ENCODE assay signal across 21 cellular contexts in the genomic region with DNA sequence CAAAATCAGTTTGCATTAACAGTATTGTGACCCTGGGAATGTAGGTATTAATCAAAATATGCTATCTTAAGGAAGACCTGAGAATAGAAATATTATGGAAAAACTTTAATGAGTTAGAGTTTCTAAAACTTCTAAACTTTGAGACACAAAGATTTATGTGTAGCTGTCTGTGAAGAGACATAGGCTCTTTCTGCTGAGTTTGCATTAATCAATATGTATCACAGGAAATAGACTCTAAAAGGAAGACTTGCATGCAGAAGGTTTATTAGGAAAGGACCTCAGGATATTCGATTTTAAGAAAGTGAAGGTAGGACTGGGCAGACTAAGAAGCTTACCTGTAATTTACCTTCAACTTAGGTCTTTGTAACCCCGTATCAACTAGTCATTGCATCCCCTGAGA.
DNase-seq lines count a peak whose midpoint lies in the region; ATAC-seq, FAIRE-seq and TF ChIP-seq lines count a peak whose summit lies in the region.
"Had no signal": no experiment of that assay in that cellular context is flagged by ENCODE, and none has a peak within 500 bp of the region (broad histone marks: within the 10 kb centered on the region; RNA-seq: fewer than 3 reads in every experiment).

No MANE protein-coding gene starts in this region.

- DNase-seq in HepG2 (ENCODE audit: low spot score) (no peak), right lobe of liver (no peak), IMR-90 (no peak), H1 (ENCODE audit: low read depth in 1 of 2, low spot score in 2 of 2) (no peak), Right ventricle myocardium superior (no peak)
- DNase-seq: 8988T; AML-193; Caco-2; Calu3; CD4-positive, alpha-beta T cell; CD8-positive, alpha-beta T cell; DMS79 treated with DMSO at 0.1 percent for 48 hours; GF-D8 had no signal

- no peak overlapping the region for H4K5ac ChIP-seq in IMR-90 (ENCODE audit: low read depth, low read length)
- H4K5ac ChIP-seq in H1 (ENCODE audit: insufficient read length, low read depth, low read length), result no peak overlapping the region

- H3K9me1 ChIP-seq in IMR-90 (ENCODE audit: insufficient read depth, low read length), result no peaks in the 10 kb centered on the region

- H2BK5ac ChIP-seq in IMR-90 (ENCODE audit: low read depth, low read length, poor library complexity, severe bottlenecking) (no peak overlapping the region), H1 (ENCODE audit: low read depth, low read length) (no peak overlapping the region)

- no peaks in the 10 kb centered on the region for H3K23me2 ChIP-seq in H1 (ENCODE audit: low read depth, low read length)

- H3K18ac ChIP-seq in IMR-90 (ENCODE audit: low read depth, low read length) (no peak overlapping the region), H1 (ENCODE audit: extremely low read depth, low read length) (no peak overlapping the region)

- POLR2A ChIA-PET in HepG2 (lab: Yijun Ruan, JAX), result no interaction called here
- POLR2A ChIA-PET in IMR-90 (lab: Charles Lee; ENCODE audit: unreplicated experiment), result no interaction called here
- POLR2A ChIA-PET in H1 (lab: Charles Lee; ENCODE audit: partially characterized antibody), result no interaction called here

- no peak for TF ChIP-seq POLR2A in HepG2 (IDR thresholded peaks at IDR 0.05; ENCODE audit: insufficient read depth in 1 of 2, low read depth in 2 of 2, low read length in 2 of 2)
- no peak for TF ChIP-seq POLR2A in right lobe of liver (IDR thresholded peaks at IDR 0.05)
- no peak for TF ChIP-seq POLR2A in IMR-90 (IDR thresholded peaks at IDR 0.05; ENCODE audit: low read depth, low read length)
- TF ChIP-seq POLR2A in H1 (IDR thresholded peaks at IDR 0.05; ENCODE audit: control extremely low read depth in 1 of 2, low read depth in 2 of 2, low read length in 2 of 2), result no peak

- TF ChIP-seq EP300 in HepG2 (IDR thresholded peaks at IDR 0.05; ENCODE audit: low read depth in 2 of 2, low read length in 2 of 2), result no peak
- TF ChIP-seq EP300 in HepG2 (CRISPR knock-in tag; IDR thresholded peaks at IDR 0.05; ENCODE audit: borderline replicate concordance), result no peak
- TF ChIP-seq EP300 in H1 (IDR thresholded peaks at IDR 0.05; ENCODE audit: borderline replicate concordance in 1 of 2, low read depth in 2 of 2, low read length in 2 of 2), result no peak

- H3K4ac ChIP-seq in IMR-90 (ENCODE audit: low read depth, low read length) (no peak overlapping the region), H1 (replicated peaks; ENCODE audit: insufficient read length, low read depth, low read length) (no peak overlapping the region)

- no peak for ATAC-seq in HepG2
- ATAC-seq in right lobe of liver, result no peak
- no peak for ATAC-seq in IMR-90 (ENCODE audit: low read depth)
- no peak for ATAC-seq in Right ventricle myocardium superior (ENCODE audit: poor library complexity)
- ATAC-seq in esophagus mucosa, result no peak
- ATAC-seq: CD8-positive, alpha-beta T cell had no signal

- TF ChIP-seq CTCF in HepG2 (CRISPR knock-in tag; IDR thresholded peaks at IDR 0.05) (no peak), right lobe of liver (IDR thresholded peaks at IDR 0.05) (no peak), IMR-90 (conservative IDR thresholded peaks at IDR 0.05; ENCODE audit: low read depth, low read length) (no peak), H1 (IDR thresholded peaks at IDR 0.05; ENCODE audit: control extremely low read depth in 1 of 3, insufficient read depth in 1 of 3, low read depth in 1 of 3, low read length in 3 of 3) (no peak)

- no peak overlapping the region for H3K4me2 ChIP-seq in HepG2 (ENCODE audit: low read depth, low read length)
- H3K4me2 ChIP-seq in IMR-90 (ENCODE audit: low read depth, low read length), result no peak overlapping the region
- H3K4me2 ChIP-seq in H1 (ENCODE audit: insufficient read depth in 1 of 2, low read depth in 2 of 2, low read length in 2 of 2), result no peak overlapping the region
- H3K4me2 ChIP-seq: BLaER1 treated with 17β-estradiol and CSF1 and Interleukin-3, amounts not matched to agents 10 nM and 100 nM had no signal

- no peak for TF ChIP-seq RAD21 in HepG2 (CRISPR knock-in tag; IDR thresholded peaks at IDR 0.05)
- TF ChIP-seq RAD21 in IMR-90 (IDR thresholded peaks at IDR 0.05; ENCODE audit: low read length), result no peak
- TF ChIP-seq RAD21 in H1 (IDR thresholded peaks at IDR 0.05 in 1 of 2, conservative IDR thresholded peaks at IDR 0.05 in 1 of 2; ENCODE audit: low read depth in 2 of 2, low read length in 2 of 2), result no peak

- H4K20me1 ChIP-seq in HepG2 (ENCODE audit: insufficient read depth, low read length) (no peaks in the 10 kb centered on the region), IMR-90 (ENCODE audit: insufficient read depth, low read length) (no peaks in the 10 kb centered on the region), H1 (replicated peaks in 1 of 2; ENCODE audit: control insufficient read depth in 1 of 2, insufficient read depth in 2 of 2, low read length in 2 of 2) (no peaks in the 10 kb centered on the region)
- H4K20me1 ChIP-seq: BLaER1 treated with 17β-estradiol and CSF1 and Interleukin-3, amounts not matched to agents 10 nM and 100 nM had no signal

- no peak overlapping the region for H3K9ac ChIP-seq in HepG2 (ENCODE audit: insufficient read depth, low read depth, low read length)
- no peak overlapping the region for H3K9ac ChIP-seq in IMR-90 (ENCODE audit: low read depth, low read length)
- H3K9ac ChIP-seq in H1 (replicated peaks in 1 of 4; ENCODE audit: extremely low read depth in 1 of 4, low read depth in 3 of 4, low read length in 3 of 4), result no peak overlapping the region
- H3K9ac ChIP-seq: BLaER1 treated with 17β-estradiol and CSF1 and Interleukin-3, amounts not matched to agents 10 nM and 100 nM had no signal

- H2AK9ac ChIP-seq in IMR-90 (replicated peaks; ENCODE audit: low read depth, low read length, poor library complexity), result no peak overlapping the region

- H3K9me3 ChIP-seq in HepG2 (ENCODE audit: low read length) (peaks cover 57% of the 10 kb centered on the region), right lobe of liver (no peaks in the 10 kb centered on the region), IMR-90 (ENCODE audit: control insufficient read depth, insufficient read depth, low read length) (no peaks in the 10 kb centered on the region), H1 (ENCODE audit: insufficient read depth in 2 of 2, low read depth in 1 of 2, low read length in 1 of 2) (no peaks in the 10 kb centered on the region)
- H3K9me3 ChIP-seq: Caco-2 had no signal

- H3K36me3 ChIP-seq in HepG2 (replicated peaks in 1 of 2; ENCODE audit: control insufficient read depth in 1 of 2, insufficient read depth in 2 of 2, low read length in 2 of 2) (no peaks in the 10 kb centered on the region), right lobe of liver (no peaks in the 10 kb centered on the region), IMR-90 (ENCODE audit: control insufficient read depth, insufficient read depth, low read length) (no peaks in the 10 kb centered on the region), H1 (ENCODE audit: control insufficient read depth in 2 of 4, insufficient read depth in 4 of 4, low read length in 3 of 4) (no peaks in the 10 kb centered on the region)
- H3K36me3 ChIP-seq: BLaER1 treated with 17β-estradiol and CSF1 and Interleukin-3, amounts not matched to agents 10 nM and 100 nM had no signal

- dilution Hi-C loops in IMR-90 (cut with HindIII; ENCODE audit: low sequenced_read_pairs, unreplicated experiment), result no loop called here

- H3K27ac ChIP-seq in HepG2 (ENCODE audit: extremely low read length, insufficient read depth, low read length), result no peak overlapping the region
- no peak overlapping the region for H3K27ac ChIP-seq in right lobe of liver
- no peak overlapping the region for H3K27ac ChIP-seq in IMR-90 (ENCODE audit: insufficient read depth, low read length)
- no peak overlapping the region for H3K27ac ChIP-seq in H1 (ENCODE audit: low read depth, low read length)
- H3K27ac ChIP-seq: BLaER1 treated with 17β-estradiol and CSF1 and Interleukin-3, amounts not matched to agents 10 nM and 100 nM; C4-2B had no signal

- no peak overlapping the region for H2AK5ac ChIP-seq in IMR-90 (ENCODE audit: low read depth, low read length)
- no peak overlapping the region for H2AK5ac ChIP-seq in H1 (ENCODE audit: low read depth, low read length)

- H2BK20ac ChIP-seq in IMR-90 (ENCODE audit: low read depth, low read length), result no peak overlapping the region
- H2BK20ac ChIP-seq in H1 (ENCODE audit: low read length), result no peak overlapping the region

- intact Hi-C loops in HepG2 (cut with micrococcal nuclease; ENCODE audit: unreplicated experiment) (no loop called here), right lobe of liver (cut with DNase I) (no loop called here), IMR-90 (cut with micrococcal nuclease) (no loop called here), Right ventricle myocardium superior (cut with DNase I) (no loop called here)

- H3K79me2 ChIP-seq in HepG2 (ENCODE audit: insufficient read depth, low read length) (no peaks in the 10 kb centered on the region), H1 (ENCODE audit: control insufficient read depth in 1 of 2, insufficient read depth in 2 of 2, low read length in 2 of 2) (no peaks in the 10 kb centered on the region)

- WGBS in HepG2 (ENCODE audit: low lambda C conversion rate), result 4% methylated on average over 2 of the region's 2 CpGs
- WGBS in right lobe of liver (ENCODE audit: insufficient coverage, low coverage, low lambda C conversion rate, missing lambda C conversion rate), result 77% methylated on average over 2 of the region's 2 CpGs
- WGBS in IMR-90 (ENCODE audit: extremely low coverage in 2 of 2, insufficient read length in 1 of 2), 2 experiments, result no CpG with 5 or more reads among the region's 2 CpGs
- 86% methylated on average over 2 of the region's 2 CpGs; no CpG with 5 or more reads in 1 of the 2 experiments for WGBS in H1 (ENCODE audit: extremely low coverage in 1 of 2, insufficient coverage in 1 of 2, insufficient read length in 1 of 2, insufficient replicate concordance in 2 of 2, low coverage in 1 of 2, low lambda C conversion rate in 2 of 2, missing lambda C conversion rate in 1 of 2), 2 experiments

- H3K23ac ChIP-seq in IMR-90 (ENCODE audit: low read depth, low read length) (no peak overlapping the region), H1 (ENCODE audit: insufficient read length) (no peak overlapping the region)

- H3K4me3 ChIP-seq in HepG2 (replicated peaks in 1 of 3; ENCODE audit: insufficient read depth in 1 of 3, low read depth in 2 of 3, low read length in 3 of 3) (no peak overlapping the region), right lobe of liver (no peak overlapping the region), IMR-90 (ENCODE audit: insufficient read depth, low read depth, low read length) (no peak overlapping the region), H1 (ENCODE audit: extremely low read depth in 1 of 4, insufficient read depth in 2 of 4, low read depth in 3 of 4, low read length in 4 of 4) (no peak overlapping the region)
- H3K4me3 ChIP-seq: BLaER1 treated with 17β-estradiol and CSF1 and Interleukin-3, amounts not matched to agents 10 nM and 100 nM had no signal

- CTCF ChIA-PET in HepG2 (lab: Yijun Ruan, JAX; ENCODE audit: low intra/inter-chr PET ratio, low total read pairs) (no interaction called here), IMR-90 (lab: Yijun Ruan, JAX) (interaction anchor here (0.6 kb wide), 1 partner anchor 478 kb away, joined by 3 read pairs; no protein-coding TSS in a partner anchor), H1 (lab: Charles Lee; ENCODE audit: partially characterized antibody) (no interaction called here)

- H3K56ac ChIP-seq in IMR-90 (ENCODE audit: extremely low read depth, insufficient read depth, low read length), result no peak overlapping the region
- no peak overlapping the region for H3K56ac ChIP-seq in H1 (replicated peaks; ENCODE audit: insufficient read length, low read depth, low read length)

- no peak overlapping the region for H4K8ac ChIP-seq in IMR-90 (ENCODE audit: low read depth in 2 of 2, low read length in 2 of 2)
- H4K8ac ChIP-seq in H1 (ENCODE audit: extremely low read depth, insufficient read depth, low read length), result no peak overlapping the region

- H2BK120ac ChIP-seq in IMR-90 (ENCODE audit: low read depth, low read length) (no peak overlapping the region), H1 (replicated peaks; ENCODE audit: low read depth, low read length) (no peak overlapping the region)

- no peaks in the 10 kb centered on the region for H3K79me1 ChIP-seq in IMR-90 (ENCODE audit: low read depth in 1 of 2, low read length in 2 of 2)
- H3K79me1 ChIP-seq in H1 (ENCODE audit: low read depth, low read length), result no peaks in the 10 kb centered on the region

- in situ Hi-C loops in HepG2 (cut with HindIII; ENCODE audit: extremely low pct_ligation_motif_present, low pct_unique_long_range_greater_than_20kb) (no loop called here), IMR-90 (cut with MboI; ENCODE audit: low sequenced_read_pairs) (no loop called here)

- H2BK15ac ChIP-seq in IMR-90 (ENCODE audit: low read depth, low read length), result no peak overlapping the region
- H2BK15ac ChIP-seq in H1 (ENCODE audit: low read length), result no peak overlapping the region

- H3K14ac ChIP-seq in IMR-90 (replicated peaks; ENCODE audit: low read depth, low read length) (no peak overlapping the region), H1 (ENCODE audit: insufficient read length) (no peak overlapping the region)

- FAIRE-seq in HepG2 (lab: Jason Lieb, UNC) (no peak), H1 (lab: Jason Lieb, UNC) (no peak)
- FAIRE-seq: A204.1, D721Med, G401.6, GM12891, GM19239 had no signal

- no peak overlapping the region for H2AFZ ChIP-seq in HepG2 (ENCODE audit: low read length)
- H2AFZ ChIP-seq in IMR-90 (replicated peaks; ENCODE audit: low read length, poor library complexity), result no peak overlapping the region
- no peak overlapping the region for H2AFZ ChIP-seq in H1 (ENCODE audit: low read length)

- no peak overlapping the region for H2BK12ac ChIP-seq in H1 (ENCODE audit: low read depth, low read length)

- H3K27me3 ChIP-seq in HepG2 (ENCODE audit: control insufficient read depth in 1 of 2, insufficient read depth in 2 of 2, low read length in 2 of 2), result no peaks in the 10 kb centered on the region
- no peaks in the 10 kb centered on the region for H3K27me3 ChIP-seq in right lobe of liver
- H3K27me3 ChIP-seq in IMR-90 (ENCODE audit: control insufficient read depth, insufficient read depth, low read length), result no peaks in the 10 kb centered on the region
- no peaks in the 10 kb centered on the region for H3K27me3 ChIP-seq in H1 (replicated peaks in 1 of 4; ENCODE audit: control insufficient read depth in 3 of 4, extremely low read depth in 1 of 4, insufficient read depth in 3 of 4, low read length in 3 of 4)
- H3K27me3 ChIP-seq: BLaER1 treated with 17β-estradiol and CSF1 and Interleukin-3, amounts not matched to agents 10 nM and 100 nM had no signal

- BruUV-seq in HepG2 (replicated peaks; lab: Mats Ljungman, UMichigan) (no TSS peak), IMR-90 (replicated peaks; lab: Mats Ljungman, UMichigan) (no TSS peak)

- H3K4me1 ChIP-seq in HepG2 (ENCODE audit: insufficient read depth, low read length), result no peaks in the 10 kb centered on the region
- H3K4me1 ChIP-seq in right lobe of liver, result no peaks in the 10 kb centered on the region
- no peaks in the 10 kb centered on the region for H3K4me1 ChIP-seq in IMR-90 (ENCODE audit: control insufficient read depth, insufficient read depth, low read length)
- H3K4me1 ChIP-seq in H1 (replicated peaks in 1 of 4; ENCODE audit: control insufficient read depth in 3 of 4, insufficient read depth in 4 of 4, low read length in 3 of 4), result no peaks in the 10 kb centered on the region
- H3K4me1 ChIP-seq: BLaER1 treated with 17β-estradiol and CSF1 and Interleukin-3, amounts not matched to agents 10 nM and 100 nM; Caco-2 had no signal

- no peak overlapping the region for H4K91ac ChIP-seq in IMR-90 (ENCODE audit: insufficient read depth, low read depth, low read length)
- no peak overlapping the region for H4K91ac ChIP-seq in H1 (replicated peaks; ENCODE audit: insufficient read length, low read length)

Comparison
In these comparisons a context has a peak if more than half of its experiments do, and no peak if none do; other contexts are left out.
1. Of the 41 proteins assayed by ChIP-seq in both HepG2 and H1: peak only in HepG2: none; only in H1: none; in both: MAFK; in neither: 40.